In genomic region chr4:139315221-139315675, GRCh38 we compare ENCODE assay signal across 10 cellular contexts. TPM values are rescaled to one million over a fixed set of nuclear protein-coding genes. Genes with fewer than 3 reads are reported as not detected.
A peak's percentile ranks its signal among the peaks of the same experiment; 100 is the strongest.
DNase-seq lines count a peak whose midpoint lies in the region; ATAC-seq and TF ChIP-seq lines count a peak whose summit lies in the region.
"Had no signal": no experiment of that assay in that cellular context is flagged by ENCODE, and none has a peak within 500 bp of the region (broad histone marks: within the 10 kb centered on the region; RNA-seq: fewer than 3 reads in every experiment).

No MANE protein-coding gene starts in this region.

- no TSS peak for BruUV-seq in Calu3 (replicated peaks; lab: Mats Ljungman, UMichigan)

- H3K9me3 Mint-ChIP-seq in CD4-positive, alpha-beta T cell = no peaks in the 10 kb centered on the region
- H3K9me3 Mint-ChIP-seq in activated B cell treated with CpG ODN at 0.5 μM for 24 hours (no peaks in the 10 kb centered on the region), Calu3 (ENCODE audit: low read depth, unreplicated experiment) (no peaks in the 10 kb centered on the region)

- TF ChIP-seq CTCF in CD4-positive, alpha-beta T cell (IDR thresholded peaks at IDR 0.05) = no peak
- no peak for TF ChIP-seq CTCF in activated B cell treated with CpG ODN at 0.5 μM for 24 hours (IDR thresholded peaks at IDR 0.05)
- no peak for TF ChIP-seq CTCF in WERI-Rb-1 (IDR thresholded peaks at IDR 0.05; ENCODE audit: low read depth, low read length)
- no peak for TF ChIP-seq CTCF in Calu3 (IDR thresholded peaks at IDR 0.05; ENCODE audit: unreplicated experiment)

- intact Hi-C loops in CD4-positive, alpha-beta T cell (cut with DNase I, micrococcal nuclease) = no loop called here
- intact Hi-C loops in activated B cell treated with CpG ODN at 0.5 μM for 24 hours (cut with micrococcal nuclease) (loop anchor here (2.0 kb wide), 1 partner anchor 18 kb away; no protein-coding TSS in a partner anchor), Calu3 (cut with micrococcal nuclease; ENCODE audit: unreplicated experiment) (no loop called here)

- peak overlapping the region; percentile 60 for H3K27ac Mint-ChIP-seq in CD4-positive, alpha-beta T cell
- peak overlapping the region; percentile 86 for H3K27ac Mint-ChIP-seq in activated B cell treated with CpG ODN at 0.5 μM for 24 hours
- H3K27ac Mint-ChIP-seq in Calu3 (ENCODE audit: unreplicated experiment) = no peak overlapping the region

- H3K4me1 Mint-ChIP-seq in CD4-positive, alpha-beta T cell (ENCODE audit: low read depth) = peaks cover 81% of the 10 kb centered on the region
- H3K4me1 Mint-ChIP-seq in activated B cell treated with CpG ODN at 0.5 μM for 24 hours (peaks cover 77% of the 10 kb centered on the region), Calu3 (ENCODE audit: low read depth, unreplicated experiment) (peaks cover 24% of the 10 kb centered on the region)

- H3K27me3 Mint-ChIP-seq in CD4-positive, alpha-beta T cell = no peaks in the 10 kb centered on the region
- H3K27me3 Mint-ChIP-seq in activated B cell treated with CpG ODN at 0.5 μM for 24 hours (no peaks in the 10 kb centered on the region), Calu3 (ENCODE audit: unreplicated experiment) (no peaks in the 10 kb centered on the region)

- peak overlapping the region; percentile 47 for H3K4me3 Mint-ChIP-seq in CD4-positive, alpha-beta T cell
- peak overlapping the region; percentile 71 for H3K4me3 Mint-ChIP-seq in activated B cell treated with CpG ODN at 0.5 μM for 24 hours
- no peak overlapping the region for H3K4me3 Mint-ChIP-seq in Calu3 (ENCODE audit: low read depth, unreplicated experiment)

- POLR2A ChIA-PET in CD4-positive, alpha-beta T cell (lab: Charles Lee) = interaction anchor here (1.4 to 2.1 kb wide), 3 partner anchors 14 to 233 kb away, joined by 4 to 21 read pairs (median 7); partner anchors contain the start of genes NAA15 and NDUFC1
- POLR2A ChIA-PET in activated B cell treated with CpG ODN at 0.5 μM for 24 hours (lab: Charles Lee) = interaction anchor here (0.6 to 1.9 kb wide), 3 partner anchors 14 to 1525 kb away, joined by 5 to 12 read pairs (median 10); partner anchors contain the start of gene NAA15

- H3K9me3 ChIP-seq in CD4-positive, alpha-beta T cell (ENCODE audit: control insufficient read depth, low read length) = no peaks in the 10 kb centered on the region
- H3K9me3 ChIP-seq in WERI-Rb-1 (ENCODE audit: severe bottlenecking) = no peaks in the 10 kb centered on the region

- ATAC-seq in CD4-positive, alpha-beta T cell (ENCODE audit: poor library complexity) = no peak
- ATAC-seq in GM18909 (IDR thresholded peaks at IDR 0.05; ENCODE audit: poor library complexity, unreplicated experiment) (peak; percentile 77), HG02938 (IDR thresholded peaks at IDR 0.05; ENCODE audit: unreplicated experiment) (peak; percentile 67), activated B cell treated with CpG ODN at 0.5 μM for 24 hours (ENCODE audit: low read depth) (peak; percentile 81)

- CTCF ChIA-PET in CD4-positive, alpha-beta T cell (lab: Charles Lee) = interaction anchor here (1.2 to 3.7 kb wide), 2 partner anchors 13 to 138 kb away, joined by 3 to 14 read pairs; partner anchors contain the start of genes NAA15 and NDUFC1
- CTCF ChIA-PET in activated B cell treated with CpG ODN at 0.5 μM for 24 hours (lab: Charles Lee) (interaction anchor here (0.8 to 1.9 kb wide), 2 partner anchors 14 to 20 kb away, joined by 3 to 6 read pairs; no protein-coding TSS in a partner anchor), Calu3 (lab: Charles Lee) (no interaction called here)

- H3K36me3 ChIP-seq in WERI-Rb-1 = peaks cover 6% of the 10 kb centered on the region

- peaks cover 22% of the 10 kb centered on the region for H3K36me3 Mint-ChIP-seq in CD4-positive, alpha-beta T cell (ENCODE audit: low read depth)
- peaks cover 8% of the 10 kb centered on the region for H3K36me3 Mint-ChIP-seq in activated B cell treated with CpG ODN at 0.5 μM for 24 hours (ENCODE audit: low read depth)
- peaks cover 4% of the 10 kb centered on the region for H3K36me3 Mint-ChIP-seq in Calu3 (ENCODE audit: insufficient read depth, unreplicated experiment)

- no peak overlapping the region for H3K27ac ChIP-seq in CD4-positive, alpha-beta T cell (ENCODE audit: low read depth, low read length)
- H3K27ac ChIP-seq in WERI-Rb-1 = no peak overlapping the region
- H3K27ac ChIP-seq: C4-2B had no signal

- no peak for DNase-seq in CD4-positive, alpha-beta T cell
- DNase-seq in activated B cell treated with CpG ODN at 0.5 μM for 24 hours (no peak), WERI-Rb-1 (no peak), Calu3 (no peak), NCI-H526 (lab: John Stamatoyannopoulos, UW) (no peak), NCI-H510A treated with DMSO at 0.1 percent for 48 hours (lab: John Stamatoyannopoulos, UW) (no peak)

- no peak overlapping the region for H3K4me3 ChIP-seq in WERI-Rb-1 (ENCODE audit: low read depth, low read length)

- no peaks in the 10 kb centered on the region for H3K27me3 ChIP-seq in CD4-positive, alpha-beta T cell (ENCODE audit: control insufficient read depth, insufficient read depth, low read length)
- H3K27me3 ChIP-seq in WERI-Rb-1 (ENCODE audit: insufficient read depth, low read depth, severe bottlenecking) = no peaks in the 10 kb centered on the region

RNA-seq across cellular contexts. Expression of gene NDUFC1, which starts 13.0 kb away (rescaled TPM):
- total RNA-seq in CD4-positive, alpha-beta T cell = 10 to 100 TPM; 23.3 to 26.4 TPM
- total RNA-seq in activated B cell treated with CpG ODN at 0.5 μM for 24 hours = 34.3 and 35.9 TPM in 2 replicates
- 31.8 and 38.6 TPM in 2 replicates for total RNA-seq in Calu3 (2022)

RNA-seq across cellular contexts. Expression of gene NAA15, which starts 13.9 kb away (rescaled TPM):
- total RNA-seq in CD4-positive, alpha-beta T cell = 10 to 100 TPM; 54.2 to 57.1 TPM
- 62.6 and 66.5 TPM in 2 replicates for total RNA-seq in activated B cell treated with CpG ODN at 0.5 μM for 24 hours
- total RNA-seq in Calu3 (2022) = 45.2 and 46.2 TPM in 2 replicates

RNA-seq across cellular contexts. Expression of gene MGARP, which starts 35.2 kb away (rescaled TPM):
- total RNA-seq in CD4-positive, alpha-beta T cell = not detected
- total RNA-seq in activated B cell treated with CpG ODN at 0.5 μM for 24 hours = not detected in 2 replicates
- not detected in 2 replicates for total RNA-seq in Calu3 (2022)
- total RNA-seq: mononuclear cell had no signal
